Comparison of ENCODE assay signal across 24 cellular contexts in the genomic region with DNA sequence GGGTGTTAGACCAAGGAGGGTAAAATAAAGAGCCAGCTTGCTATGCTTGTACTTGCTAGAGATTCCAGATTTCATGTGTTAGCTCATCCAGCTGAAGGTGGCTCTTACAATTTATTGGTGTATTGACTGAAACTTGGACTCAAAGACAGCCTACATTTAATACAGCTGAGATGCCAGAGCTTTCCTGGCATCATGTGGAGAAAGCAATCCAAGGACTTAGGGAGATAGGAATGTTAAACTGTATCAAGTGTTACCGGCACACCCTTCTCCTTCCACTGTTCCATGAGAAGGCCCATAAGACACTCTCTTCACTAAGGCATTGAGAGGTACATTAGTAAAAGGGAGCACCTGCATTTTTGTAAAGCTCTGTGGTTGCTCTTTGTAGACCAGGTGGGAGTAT.
"Had no signal": no experiment of that assay in that cellular context is flagged by ENCODE, and none has a peak within 500 bp of the region (broad histone marks: within the 10 kb centered on the region; RNA-seq: fewer than 3 reads in every experiment).

No MANE protein-coding gene starts in this region.

- ATAC-seq: effector memory CD8-positive, alpha-beta T cell; esophagus mucosa; foreskin keratinocyte; gastrocnemius medialis; gastroesophageal sphincter; heart left ventricle; heart right ventricle had no signal

- H3K27ac ChIP-seq: colonic mucosa, coronary artery, dorsolateral prefrontal cortex, epithelial cell of prostate, esophagus muscularis mucosa, esophagus squamous epithelium, foreskin keratinocyte, gastrocnemius medialis, gastroesophageal sphincter, heart left ventricle, heart right ventricle had no signal

- H3K27me3 Mint-ChIP-seq: effector memory CD8-positive, alpha-beta T cell had no signal

- H3K9me3 ChIP-seq: colonic mucosa, esophagus muscularis mucosa, esophagus squamous epithelium, gastrocnemius medialis, gastroesophageal sphincter, heart left ventricle, heart right ventricle had no signal

- H3K4me3 Mint-ChIP-seq: dendritic cell treated with granulocyte-macrophage colony-stimulating factor and Interleukin-4, amounts not matched to agents 40 ng/mL and 50 ng/mL, for 4 days; effector memory CD8-positive, alpha-beta T cell; endodermal cell had no signal

- H3K36me3 ChIP-seq: colonic mucosa, esophagus muscularis mucosa, esophagus squamous epithelium, gastrocnemius medialis, gastroesophageal sphincter, heart left ventricle, heart right ventricle had no signal

- H3K27me3 ChIP-seq: colonic mucosa, dorsolateral prefrontal cortex, esophagus muscularis mucosa, esophagus squamous epithelium, foreskin keratinocyte, gastrocnemius medialis, gastroesophageal sphincter, heart left ventricle, heart right ventricle had no signal

- H3K4me1 ChIP-seq: colonic mucosa, gastrocnemius medialis, gastroesophageal sphincter had no signal

- DNase-seq: colonic mucosa; dermis blood vessel endothelial cell; dorsolateral prefrontal cortex; effector CD4-positive, alpha-beta T cell; effector CD8-positive, alpha-beta T cell; effector memory CD4-positive, alpha-beta T cell; effector memory CD8-positive, alpha-beta T cell; endodermal cell; erythroblast; esophagus squamous epithelium; foreskin fibroblast; foreskin keratinocyte; foreskin melanocyte; gastrocnemius medialis; glutamatergic neuron; head of caudate nucleus; heart left ventricle; heart right ventricle had no signal

- H3K4me1 Mint-ChIP-seq: endodermal cell had no signal

- H3K4me3 ChIP-seq: colonic mucosa, coronary artery, dorsolateral prefrontal cortex, esophagus muscularis mucosa, esophagus squamous epithelium, gastrocnemius medialis, gastroesophageal sphincter, heart left ventricle, heart right ventricle had no signal

- H3K9me3 Mint-ChIP-seq: dendritic cell treated with granulocyte-macrophage colony-stimulating factor and Interleukin-4, amounts not matched to agents 40 ng/mL and 50 ng/mL, for 4 days; effector memory CD8-positive, alpha-beta T cell; endodermal cell had no signal

- H3K27ac Mint-ChIP-seq: dendritic cell treated with granulocyte-macrophage colony-stimulating factor and Interleukin-4, amounts not matched to agents 40 ng/mL and 50 ng/mL, for 4 days; effector memory CD8-positive, alpha-beta T cell; endodermal cell had no signal
